Comparison of ENCODE assay signal across 11 cellular contexts in the genomic region with DNA sequence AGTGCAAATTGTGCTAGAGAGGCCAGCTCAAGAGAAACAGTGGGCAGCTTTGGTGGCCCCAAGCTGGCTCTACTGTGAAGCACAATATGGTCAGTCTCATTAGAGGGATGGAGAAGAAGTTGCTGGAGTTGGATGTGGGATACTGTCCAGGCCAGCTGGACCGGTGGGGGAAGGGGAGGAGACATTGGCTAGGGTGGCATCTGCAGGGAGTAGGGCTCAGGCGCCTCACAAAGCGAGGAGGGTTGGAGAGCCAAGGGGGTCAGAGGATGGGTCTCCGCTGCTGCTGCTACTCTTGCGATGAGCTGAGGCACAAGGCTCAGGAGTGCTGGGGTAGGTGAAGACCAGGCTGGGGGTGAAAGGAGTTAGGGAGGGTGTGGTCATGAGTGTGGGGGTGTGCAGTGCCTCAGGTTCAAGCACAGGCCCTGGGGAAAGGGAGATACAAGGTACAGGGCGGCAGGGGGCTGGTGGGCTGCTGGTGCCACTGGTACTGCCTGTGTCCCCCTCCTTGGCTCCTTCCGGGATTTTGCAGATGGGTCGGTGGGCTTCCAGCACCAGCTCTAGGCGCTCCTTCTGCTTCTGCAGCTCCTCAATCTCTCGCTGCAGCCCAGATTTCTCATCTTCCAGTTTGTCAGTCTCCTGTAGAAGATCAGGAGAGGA. TPM values are rescaled to one million over a fixed set of nuclear protein-coding genes. Genes with fewer than 3 reads are reported as not detected.
DNase-seq lines count a peak whose midpoint lies in the region; ATAC-seq, FAIRE-seq and TF ChIP-seq lines count a peak whose summit lies in the region.
"Had no signal": no experiment of that assay in that cellular context is flagged by ENCODE, and none has a peak within 500 bp of the region (broad histone marks: within the 10 kb centered on the region; RNA-seq: fewer than 3 reads in every experiment).

No MANE protein-coding gene starts in this region.

- no peak for TF ChIP-seq CTCF in kidney (IDR thresholded peaks at IDR 0.05; ENCODE audit: borderline replicate concordance, extremely low read depth, insufficient read depth)
- no peak for TF ChIP-seq CTCF in tibial nerve (IDR thresholded peaks at IDR 0.05)
- TF ChIP-seq CTCF in body of pancreas (IDR thresholded peaks at IDR 0.05) = no peak

- POLR2A ChIA-PET in activated CD8-positive, alpha-beta T cell treated with anti-CD3 and anti-CD28 coated beads, Interleukin-2, amount 10 ng/mL, durations not matched to agents 7 days and 5 days (lab: Charles Lee) = interaction anchor here (0.6 to 19.3 kb wide), 6 partner anchors 8 to 394 kb away, joined by 3 to 305 read pairs (median 6); partner anchors contain the start of genes CFL1, FOSL1, MALAT1 and MUS81

- H3K4me1 Mint-ChIP-seq in activated T-cell treated with anti-CD3 and anti-CD28 coated beads, Interleukin-2, amount 50 U/mL, for 24 hours (ENCODE audit: low read depth) = peaks cover 75% of the 10 kb centered on the region
- H3K4me1 Mint-ChIP-seq in activated CD8-positive, alpha-beta T cell treated with anti-CD3 and anti-CD28 coated beads, Interleukin-2, amount 10 ng/mL, durations not matched to agents 7 days and 5 days (ENCODE audit: low read depth) = peaks cover 69% of the 10 kb centered on the region

- H3K36me3 Mint-ChIP-seq in activated T-cell treated with anti-CD3 and anti-CD28 coated beads, Interleukin-2, amount 50 U/mL, for 24 hours (ENCODE audit: low read depth) = peaks cover 66% of the 10 kb centered on the region
- peaks cover 25% of the 10 kb centered on the region for H3K36me3 Mint-ChIP-seq in activated CD8-positive, alpha-beta T cell treated with anti-CD3 and anti-CD28 coated beads, Interleukin-2, amount 10 ng/mL, durations not matched to agents 7 days and 5 days (ENCODE audit: low read depth)

- DNase-seq in activated T-cell treated with anti-CD3 and anti-CD28 coated beads, Interleukin-2, amount 50 U/mL, for 24 hours = no peak
- DNase-seq in activated T-cell treated with anti-CD3 and anti-CD28 coated beads, Interleukin-2, amount 50 U/mL, for 1 hour = no peak
- no peak for DNase-seq in activated CD8-positive, alpha-beta T cell treated with anti-CD3 and anti-CD28 coated beads, Interleukin-2, amount 10 ng/mL, durations not matched to agents 7 days and 5 days
- DNase-seq in kidney (peak; percentile 50), tibial nerve (ENCODE audit: low spot score in 2 of 2) (no peak), HuH-7 (ENCODE audit: low spot score) (no peak), body of pancreas (no peak)
- no peak for DNase-seq in stimulated activated CD4-positive, alpha-beta T cell treated with anti-CD3 and anti-CD28 coated beads, Interleukin-4, amount 100 ng/mL, for 1 hour
- DNase-seq: Caco-2 had no signal

- peak overlapping the region in 1 of 2 donors; percentile 71 for H3K4me3 ChIP-seq in kidney (ENCODE audit: low read length in 2 of 2)
- H3K4me3 ChIP-seq in tibial nerve = no peak overlapping the region
- H3K4me3 ChIP-seq in body of pancreas = no peak overlapping the region

- peak overlapping the region; percentile 100 for H3K4me3 Mint-ChIP-seq in activated T-cell treated with anti-CD3 and anti-CD28 coated beads, Interleukin-2, amount 50 U/mL, for 24 hours
- H3K4me3 Mint-ChIP-seq in activated CD8-positive, alpha-beta T cell treated with anti-CD3 and anti-CD28 coated beads, Interleukin-2, amount 10 ng/mL, durations not matched to agents 7 days and 5 days = peak overlapping the region; percentile 98

- no peaks in the 10 kb centered on the region for H3K9me3 Mint-ChIP-seq in activated T-cell treated with anti-CD3 and anti-CD28 coated beads, Interleukin-2, amount 50 U/mL, for 24 hours
- no peaks in the 10 kb centered on the region for H3K9me3 Mint-ChIP-seq in activated CD8-positive, alpha-beta T cell treated with anti-CD3 and anti-CD28 coated beads, Interleukin-2, amount 10 ng/mL, durations not matched to agents 7 days and 5 days (ENCODE audit: insufficient read depth)

- peak overlapping the region; percentile 94 for H3K27ac Mint-ChIP-seq in activated T-cell treated with anti-CD3 and anti-CD28 coated beads, Interleukin-2, amount 50 U/mL, for 24 hours
- H3K27ac Mint-ChIP-seq in activated CD8-positive, alpha-beta T cell treated with anti-CD3 and anti-CD28 coated beads, Interleukin-2, amount 10 ng/mL, durations not matched to agents 7 days and 5 days = peak overlapping the region; percentile 85

- H3K4me1 ChIP-seq in kidney (ENCODE audit: control insufficient read depth in 1 of 2, insufficient read depth in 1 of 2, low read depth in 1 of 2, low read length in 2 of 2) (peaks cover 0 to 30% of the 10 kb centered on the region in 2 donors), tibial nerve (peaks cover 0 to 56% (median 38%) of the 10 kb centered on the region in 4 donors), body of pancreas (peaks cover 36% of the 10 kb centered on the region)

- H3K27ac ChIP-seq in kidney (ENCODE audit: low read depth in 2 of 2, low read length in 2 of 2) = peak overlapping the region in 1 of 2 donors; percentile 17
- H3K27ac ChIP-seq in tibial nerve = peak overlapping the region in 3 of 4 donors; percentile 92 to 99 (median 98)
- peak overlapping the region in 2 of 4 donors; percentile 24 to 85 for H3K27ac ChIP-seq in body of pancreas

- CTCF ChIA-PET in activated CD8-positive, alpha-beta T cell treated with anti-CD3 and anti-CD28 coated beads, Interleukin-2, amount 10 ng/mL, durations not matched to agents 7 days and 5 days (lab: Charles Lee) = interaction anchor here (0.8 to 19.5 kb wide), 9 partner anchors 8 to 181 kb away, joined by 3 to 584 read pairs (median 36); partner anchors contain the start of genes CFL1, EFEMP2, FOSL1 and KAT5

- H3K9me3 ChIP-seq in kidney (ENCODE audit: control insufficient read depth in 1 of 2, low read length in 2 of 2) = no peaks in the 10 kb centered on the region
- H3K9me3 ChIP-seq in tibial nerve = no peaks in the 10 kb centered on the region
- no peaks in the 10 kb centered on the region for H3K9me3 ChIP-seq in body of pancreas
- H3K9me3 ChIP-seq: Caco-2 had no signal

- H3K27me3 Mint-ChIP-seq in activated T-cell treated with anti-CD3 and anti-CD28 coated beads, Interleukin-2, amount 50 U/mL, for 24 hours = no peaks in the 10 kb centered on the region
- no peaks in the 10 kb centered on the region for H3K27me3 Mint-ChIP-seq in activated CD8-positive, alpha-beta T cell treated with anti-CD3 and anti-CD28 coated beads, Interleukin-2, amount 10 ng/mL, durations not matched to agents 7 days and 5 days (ENCODE audit: low read depth)

- WGBS in tibial nerve, 2 donors = 75 to 84% methylated on average over 10 of the region's 10 CpGs
- WGBS in body of pancreas, 2 donors = 78 to 84% methylated on average over 9 to 10 of the region's 10 CpGs

- intact Hi-C loops in kidney (cut with DNase I) (no loop called here), body of pancreas (cut with DNase I) (no loop called here)

- no peaks in the 10 kb centered on the region for H3K36me3 ChIP-seq in kidney (ENCODE audit: control insufficient read depth in 1 of 2, insufficient read depth in 2 of 2, low read length in 2 of 2)
- no peaks in the 10 kb centered on the region for H3K36me3 ChIP-seq in tibial nerve
- H3K36me3 ChIP-seq in body of pancreas (replicated peaks in 1 of 2; ENCODE audit: insufficient read depth in 1 of 2, low read depth in 2 of 2) = no peaks in the 10 kb centered on the region

- ATAC-seq in activated CD8-positive, alpha-beta T cell treated with anti-CD3 and anti-CD28 coated beads, Interleukin-2, amount 10 ng/mL, durations not matched to agents 7 days and 5 days = no peak
- ATAC-seq in body of pancreas = no peak

- H3K9ac ChIP-seq in kidney (ENCODE audit: low read length in 2 of 2) = no peak overlapping the region

- H3K27me3 ChIP-seq in tibial nerve = no peaks in the 10 kb centered on the region
- no peaks in the 10 kb centered on the region for H3K27me3 ChIP-seq in body of pancreas

- no peak for FAIRE-seq in kidney (lab: Jason Lieb, UNC)
- FAIRE-seq: colon had no signal

- TF ChIP-seq POLR2A in tibial nerve (IDR thresholded peaks at IDR 0.05) = no peak
- no peak for TF ChIP-seq POLR2A in body of pancreas (IDR thresholded peaks at IDR 0.05)

- TF ChIP-seq EP300 in tibial nerve (IDR thresholded peaks at IDR 0.05) = no peak

RNA-seq across cellular contexts. Expression of gene CCDC85B, which starts 2.3 kb away (rescaled TPM):
- total RNA-seq in activated CD8-positive, alpha-beta T cell treated with anti-CD3 and anti-CD28 coated beads, Interleukin-2, amount 10 ng/mL, durations not matched to agents 7 days and 5 days = 10 to 100 TPM; 82.6 to 84.0 TPM
- total RNA-seq in kidney (26.1 TPM), tibial nerve (100 to 1,000 TPM in 2 of 4 donors, 10 to 100 TPM in 2; 73.0 to 108 (median 89.4) TPM), body of pancreas (10 to 100 TPM; 49.8 to 54.5 TPM)
- 31.8 TPM for polyA plus RNA-seq in kidney (ENCODE audit: insufficient read depth, low read depth, low replicate concordance)

RNA-seq across cellular contexts. Expression of gene FIBP, which starts 4.5 kb away (rescaled TPM):
- total RNA-seq in activated CD8-positive, alpha-beta T cell treated with anti-CD3 and anti-CD28 coated beads, Interleukin-2, amount 10 ng/mL, durations not matched to agents 7 days and 5 days = 10 to 100 TPM; 80.4 to 89.0 TPM
- total RNA-seq in kidney (58.0 TPM), tibial nerve (10 to 100 TPM; 53.6 to 73.2 (median 63.7) TPM), body of pancreas (10 to 100 TPM; 40.2 to 49.5 TPM)
- polyA plus RNA-seq in kidney (ENCODE audit: insufficient read depth, low read depth, low replicate concordance) = 105 TPM

RNA-seq across cellular contexts. Expression of gene FOSL1, which starts 7.4 kb away (rescaled TPM):
- total RNA-seq in activated CD8-positive, alpha-beta T cell treated with anti-CD3 and anti-CD28 coated beads, Interleukin-2, amount 10 ng/mL, durations not matched to agents 7 days and 5 days = 1 to 10 TPM; 2.3 to 3.8 TPM
- total RNA-seq in kidney = 3.2 TPM
- 0.37 TPM for polyA plus RNA-seq in kidney (ENCODE audit: insufficient read depth, low read depth, low replicate concordance)
- total RNA-seq in tibial nerve = 1 to 10 TPM in 3 of 4 donors, not detected in 1; 1.3 to 3.3 (median 1.4) TPM
- 10 to 100 TPM in 1 of 2 donors, under 1 TPM in 1; 0.52 to 17.8 TPM for total RNA-seq in body of pancreas

RNA-seq across cellular contexts. Expression of gene CTSW, which starts 13.2 kb away (rescaled TPM):
- 100 to 1,000 TPM; 381 to 413 TPM for total RNA-seq in activated CD8-positive, alpha-beta T cell treated with anti-CD3 and anti-CD28 coated beads, Interleukin-2, amount 10 ng/mL, durations not matched to agents 7 days and 5 days
- total RNA-seq in kidney (3.9 TPM), tibial nerve (1 to 10 TPM in 2 of 4 donors, not detected in 2; 1.5 to 3.1 TPM), body of pancreas (under 1 TPM; 0.33 to 0.78 TPM)
- polyA plus RNA-seq in kidney (ENCODE audit: insufficient read depth, low read depth, low replicate concordance) = 1.3 TPM
- total RNA-seq: Caco-2, pulmonary artery endothelial cell had no signal

RNA-seq across cellular contexts. Expression of gene EFEMP2, which starts 20.2 kb away (rescaled TPM):
- total RNA-seq in activated CD8-positive, alpha-beta T cell treated with anti-CD3 and anti-CD28 coated beads, Interleukin-2, amount 10 ng/mL, durations not matched to agents 7 days and 5 days = 1 to 10 TPM; 4.8 to 5.0 TPM
- 64.2 TPM for total RNA-seq in kidney
- 60.0 TPM for polyA plus RNA-seq in kidney (ENCODE audit: insufficient read depth, low read depth, low replicate concordance)
- 10 to 100 TPM; 59.2 to 92.7 (median 82.0) TPM for total RNA-seq in tibial nerve
- total RNA-seq in body of pancreas = 10 to 100 TPM; 16.2 to 25.4 TPM
